28 cellular contexts compared by ENCODE assay signal in the genomic region with DNA sequence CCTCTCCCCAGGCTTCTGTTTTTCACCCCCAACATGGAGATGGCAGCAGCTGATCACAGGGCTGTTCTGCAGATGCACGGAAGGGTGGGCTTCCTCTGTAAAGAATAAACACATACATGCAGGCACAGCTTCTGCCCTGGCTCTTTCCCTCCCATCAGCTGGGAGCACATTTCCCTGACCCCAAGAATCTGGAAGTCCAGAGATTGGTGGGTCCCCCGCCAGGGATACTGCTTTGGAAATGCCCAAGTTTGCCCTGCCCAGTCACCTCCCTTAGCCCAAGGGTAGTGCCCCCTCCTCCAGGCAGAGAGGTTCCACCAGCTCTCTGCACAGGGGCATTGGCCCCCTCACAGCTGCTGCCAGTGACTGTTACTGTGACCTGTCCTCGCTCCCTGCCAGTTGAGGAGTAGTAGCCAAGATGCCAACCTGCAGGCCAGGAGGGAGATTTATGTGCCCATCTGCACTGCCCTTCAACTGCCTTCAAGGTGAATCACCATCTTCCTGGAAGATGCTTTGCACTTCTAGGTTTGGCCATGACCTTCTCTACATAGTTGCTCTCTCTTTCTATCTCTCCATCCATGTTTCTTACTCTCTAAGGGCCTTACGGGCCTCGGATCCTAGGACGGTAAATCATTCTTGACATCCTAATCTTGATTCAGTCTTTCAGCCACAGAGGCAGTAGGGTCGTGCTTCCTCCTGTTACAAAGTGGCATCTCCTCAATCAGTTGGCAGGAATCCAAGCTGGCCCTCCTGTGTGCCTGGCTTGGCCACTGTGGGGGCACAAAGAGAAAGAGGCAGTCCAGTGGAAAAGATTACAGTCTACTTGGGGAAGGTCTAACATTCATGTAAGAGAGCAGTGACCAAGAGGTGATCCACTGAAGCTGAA.
A peak's percentile ranks its signal among the peaks of the same experiment; 100 is the strongest.
DNase-seq lines count a peak whose midpoint lies in the region; TF ChIP-seq lines count a peak whose summit lies in the region.
"Had no signal": no experiment of that assay in that cellular context is flagged by ENCODE, and none has a peak within 500 bp of the region (broad histone marks: within the 10 kb centered on the region; RNA-seq: fewer than 3 reads in every experiment).

No MANE protein-coding gene starts in this region.

- H4K20me1 ChIP-seq in osteoblast (ENCODE audit: insufficient read depth, low read length), result peaks cover 84% of the 10 kb centered on the region

- peak; percentile 25 for DNase-seq in DMS 273 (lab: John Stamatoyannopoulos, UW; ENCODE audit: unreplicated experiment)
- no peak for DNase-seq in DMS 273 treated with DMSO at 0.1 percent for 48 hours (lab: John Stamatoyannopoulos, UW)
- peak; percentile 34 for DNase-seq in NCI-H1092 (lab: John Stamatoyannopoulos, UW)
- peak; percentile 52 for DNase-seq in osteoblast (ENCODE audit: insufficient read length, low spot score, missing footprints)
- no peak for DNase-seq in effector CD8-positive, alpha-beta T cell (lab: John Stamatoyannopoulos, UW)
- no peak for DNase-seq in NCI-H524 treated with DMSO at 0.1 percent for 48 hours (lab: John Stamatoyannopoulos, UW)
- no peak for DNase-seq in activated gamma-delta T cell (lab: John Stamatoyannopoulos, UW)
- DNase-seq: activated CD4-positive, alpha-beta T cell treated with anti-CD3 and anti-CD28 coated beads, Interleukin-2, amount 50 U/mL, for 48 hours; activated naive CD4-positive, alpha-beta T cell treated with Interleukin-2 at 50 U/mL for 16 hours; activated T-cell treated with anti-CD3 and anti-CD28 coated beads, Interleukin-2, amount 50 U/mL, for 1 hour; DMS53; foreskin fibroblast; HCEC 1CT; hippocampal formation; islet precursor cell; natural killer cell; NCI-H2029; NCI-H510A treated with DMSO at 0.1 percent for 48 hours; OCI-M1; SHP77; spleen; stimulated activated CD4-positive, alpha-beta T cell treated with anti-CD3 and anti-CD28 coated beads, Interleukin-4, amount 100 ng/mL, for 4 hours; T-helper 1 cell had no signal

- peaks cover 32% of the 10 kb centered on the region for H3K4me1 ChIP-seq in osteoblast (ENCODE audit: insufficient read depth, low read length)

- peaks cover 38% of the 10 kb centered on the region for H3K79me2 ChIP-seq in osteoblast (ENCODE audit: insufficient read depth, low read length)

- peaks cover 5% of the 10 kb centered on the region for H3K36me3 ChIP-seq in osteoblast (ENCODE audit: insufficient read depth, low read length)

- H2AFZ ChIP-seq in osteoblast (ENCODE audit: low read length), result no peak overlapping the region

- no peak overlapping the region for H3K4me3 ChIP-seq in osteoblast (ENCODE audit: insufficient read depth, low read length)
- H3K4me3 ChIP-seq: BLaER1 treated with 17β-estradiol and CSF1 and Interleukin-3, amounts not matched to agents 10 nM and 100 nM; coronary artery; spleen had no signal

- no peaks in the 10 kb centered on the region for H3K27me3 ChIP-seq in osteoblast (ENCODE audit: insufficient read depth, low read length)
- H3K27me3 ChIP-seq: BLaER1 treated with 17β-estradiol and CSF1 and Interleukin-3, amounts not matched to agents 10 nM and 100 nM; spleen had no signal

- no peak for TF ChIP-seq CTCF in osteoblast (IDR thresholded peaks at IDR 0.05; ENCODE audit: extremely low read depth, low read depth, low read length)

- peaks cover 2% of the 10 kb centered on the region for H3K9me3 ChIP-seq in osteoblast (ENCODE audit: low read depth, low read length)

- H3K27ac ChIP-seq in cingulate gyrus (ENCODE audit: low read depth, low read length) (peak overlapping the region; percentile 41), osteoblast (ENCODE audit: low read depth, low read length) (no peak overlapping the region)
- H3K27ac ChIP-seq: 22Rv1, coronary artery, HL-60, spleen had no signal

- no peak overlapping the region for H3K4me2 ChIP-seq in osteoblast (ENCODE audit: insufficient read depth, low read length)

Comparison
In these comparisons a context has a peak if more than half of its experiments do, and no peak if none do; other contexts are left out.
1. DNase-seq: peak in DMS 273 (single experiment), NCI-H1092 (single experiment) and osteoblast (single experiment); none in DMS 273 treated with DMSO at 0.1 percent for 48 hours (single experiment), effector CD8-positive, alpha-beta T cell (single experiment), NCI-H524 treated with DMSO at 0.1 percent for 48 hours (single experiment) and activated gamma-delta T cell (single experiment).